Comparison of ENCODE assay signal across 16 cellular contexts in the genomic region with DNA sequence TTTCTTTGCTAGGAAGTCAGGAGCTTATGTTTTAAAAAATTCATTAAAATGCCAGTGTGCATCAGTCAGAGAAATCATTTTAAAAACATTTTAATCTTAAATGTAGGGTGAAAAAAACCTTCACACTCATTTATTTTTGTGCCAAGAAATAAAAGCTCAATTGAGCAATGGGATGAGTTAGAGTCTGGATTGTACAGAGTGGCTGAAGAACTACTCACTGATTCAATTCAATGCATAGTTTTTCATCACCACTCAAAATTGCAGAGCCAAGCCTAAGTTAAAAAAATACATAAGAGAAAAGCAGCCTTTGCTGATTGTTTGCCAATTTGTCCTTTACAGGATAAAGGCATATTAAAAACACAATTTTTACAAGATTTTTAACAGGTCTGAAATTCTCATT.
"Had no signal": no experiment of that assay in that cellular context is flagged by ENCODE, and none has a peak within 500 bp of the region (broad histone marks: within the 10 kb centered on the region; RNA-seq: fewer than 3 reads in every experiment).

No MANE protein-coding gene starts in this region.

- H3K36me3 Mint-ChIP-seq: activated naive CD8-positive, alpha-beta T cell treated with anti-CD3 and anti-CD28 coated beads, Interleukin-2, amount 10 ng/mL, durations not matched to agents 7 days and 5 days; natural killer cell had no signal

- H3K4me3 Mint-ChIP-seq: activated CD8-positive, alpha-beta T cell treated with anti-CD3 and anti-CD28 coated beads for 36 hours; activated naive CD8-positive, alpha-beta T cell treated with anti-CD3 and anti-CD28 coated beads, Interleukin-2, amount 10 ng/mL, durations not matched to agents 7 days and 5 days; central memory CD8-positive, alpha-beta T cell; natural killer cell; stimulated activated naive CD8-positive, alpha-beta T cell treated with anti-CD3 and anti-CD28 coated beads, Interleukin-15, amount 100 ng/mL, for 72 hours had no signal

- H3K27me3 Mint-ChIP-seq: central memory CD8-positive, alpha-beta T cell; stimulated activated naive CD8-positive, alpha-beta T cell treated with anti-CD3 and anti-CD28 coated beads, Interleukin-15, amount 100 ng/mL, for 72 hours had no signal

- H3K9me3 Mint-ChIP-seq: activated naive CD8-positive, alpha-beta T cell treated with anti-CD3 and anti-CD28 coated beads, Interleukin-2, amount 10 ng/mL, durations not matched to agents 7 days and 5 days; central memory CD8-positive, alpha-beta T cell had no signal

- DNase-seq: activated CD8-positive, alpha-beta memory T cell treated with anti-CD3 and anti-CD28 coated beads, Interleukin-2, amount 50 U/mL, for 48 hours; activated CD8-positive, alpha-beta T cell treated with anti-CD3 and anti-CD28 coated beads for 36 hours; activated naive CD8-positive, alpha-beta T cell treated with anti-CD3 and anti-CD28 coated beads, Interleukin-2, amount 10 ng/mL, durations not matched to agents 7 days and 5 days; dermis blood vessel endothelial cell; erythroblast; heart left ventricle; natural killer cell; occipital lobe; psoas muscle; stimulated activated CD4-positive, alpha-beta T cell treated with anti-CD3 and anti-CD28 coated beads, Interleukin-4, amount 100 ng/mL, for 4 hours; stimulated activated naive CD8-positive, alpha-beta T cell treated with anti-CD3 and anti-CD28 coated beads, Interleukin-15, amount 100 ng/mL, for 72 hours; T-helper 1 cell had no signal

- H3K9me3 ChIP-seq: ascending aorta, heart left ventricle, psoas muscle, thoracic aorta had no signal

- ATAC-seq: activated CD8-positive, alpha-beta T cell treated with anti-CD3 and anti-CD28 coated beads for 36 hours; heart left ventricle; natural killer cell; psoas muscle; stimulated activated naive CD8-positive, alpha-beta T cell treated with anti-CD3 and anti-CD28 coated beads, Interleukin-15, amount 100 ng/mL, for 72 hours had no signal

- H3K36me3 ChIP-seq: ascending aorta, heart left ventricle, thoracic aorta had no signal

- H3K27ac ChIP-seq: ascending aorta, heart left ventricle, psoas muscle, thoracic aorta, VCaP had no signal

- H3K4me1 Mint-ChIP-seq: activated naive CD8-positive, alpha-beta T cell treated with anti-CD3 and anti-CD28 coated beads, Interleukin-2, amount 10 ng/mL, durations not matched to agents 7 days and 5 days; central memory CD8-positive, alpha-beta T cell; natural killer cell; stimulated activated naive CD8-positive, alpha-beta T cell treated with anti-CD3 and anti-CD28 coated beads, Interleukin-15, amount 100 ng/mL, for 72 hours had no signal

- H3K27ac Mint-ChIP-seq: activated CD8-positive, alpha-beta T cell treated with anti-CD3 and anti-CD28 coated beads for 36 hours; activated naive CD8-positive, alpha-beta T cell treated with anti-CD3 and anti-CD28 coated beads, Interleukin-2, amount 10 ng/mL, durations not matched to agents 7 days and 5 days; natural killer cell; stimulated activated naive CD8-positive, alpha-beta T cell treated with anti-CD3 and anti-CD28 coated beads, Interleukin-15, amount 100 ng/mL, for 72 hours had no signal

- H3K4me3 ChIP-seq: ascending aorta, heart left ventricle, psoas muscle, thoracic aorta had no signal
